Comparison of ENCODE assay signal across 10 cellular contexts in genomic region chr1:66337249-66337648, GRCh38.
A peak's percentile ranks its signal among the peaks of the same experiment; 100 is the strongest.
DNase-seq lines count a peak whose midpoint lies in the region; ATAC-seq and TF ChIP-seq lines count a peak whose summit lies in the region.
"Had no signal": no experiment of that assay in that cellular context is flagged by ENCODE, and none has a peak within 500 bp of the region (broad histone marks: within the 10 kb centered on the region; RNA-seq: fewer than 3 reads in every experiment).

No MANE protein-coding gene starts in this region.

- H3K27ac ChIP-seq in A673 (ENCODE audit: low read depth, low read length, poor library complexity, severe bottlenecking) (peak overlapping the region; percentile 84), HCT116 (ENCODE audit: low read depth, low read length) (peak overlapping the region; percentile 96), cingulate gyrus (ENCODE audit: low read depth, low read length) (peak overlapping the region; percentile 86)

- H3K4me3 Mint-ChIP-seq in natural killer cell, result peak overlapping the region; percentile 14

- H2AFZ ChIP-seq in HCT116 (ENCODE audit: low read depth, low read length, poor library complexity, severe bottlenecking), result no peak overlapping the region

- H3K9me2 ChIP-seq in HCT116 (ENCODE audit: insufficient read depth), result no peaks in the 10 kb centered on the region

- H3K36me3 Mint-ChIP-seq in natural killer cell, result no peaks in the 10 kb centered on the region

- BruUV-seq in A673 (replicated peaks; lab: Mats Ljungman, UMichigan) (no TSS peak), HCT116 (replicated peaks; lab: Mats Ljungman, UMichigan) (no TSS peak)

- no peaks in the 10 kb centered on the region for H3K9me3 ChIP-seq in A673 (ENCODE audit: low read depth, low read length, poor library complexity, severe bottlenecking)
- H3K9me3 ChIP-seq in HCT116 (ENCODE audit: control insufficient read depth in 1 of 2, insufficient read depth in 1 of 2, low read depth in 1 of 2, low read length in 2 of 2), result no peaks in the 10 kb centered on the region

- H3K27me3 Mint-ChIP-seq in natural killer cell (ENCODE audit: low read depth in 2 of 2), result peaks cover 0 to 2% of the 10 kb centered on the region in 2 donors

- peak overlapping the region; percentile 83 for H3K4me2 ChIP-seq in HCT116 (ENCODE audit: low read length)

- ATAC-seq in HCT116 (no peak), natural killer cell (no peak), HG02588 (IDR thresholded peaks at IDR 0.05; ENCODE audit: unreplicated experiment) (no peak), GM19328 (IDR thresholded peaks at IDR 0.05; ENCODE audit: unreplicated experiment) (no peak)

- TF ChIP-seq POLR2A in HCT116 (IDR thresholded peaks at IDR 0.05; ENCODE audit: borderline replicate concordance, extremely low read depth, insufficient read depth, insufficient read length), result no peak

- no peak overlapping the region for H3K4me3 ChIP-seq in A673 (ENCODE audit: low read depth, low read length, poor library complexity, severe bottlenecking)
- H3K4me3 ChIP-seq in HCT116 (replicated peaks in 1 of 2; ENCODE audit: low read depth in 1 of 2, low read length in 2 of 2), result no peak overlapping the region

- no peak for DNase-seq in A673 (ENCODE audit: low spot score)
- no peak for DNase-seq in HCT116 (ENCODE audit: low read depth, low spot score)
- no peak for DNase-seq in natural killer cell
- DNase-seq in NCI-H146 (lab: John Stamatoyannopoulos, UW), result no peak
- no peak for DNase-seq in LoVo (ENCODE audit: low spot score)
- DNase-seq: NCI-H526, SW 1271 had no signal

- peaks cover 100% of the 10 kb centered on the region for H3K79me2 ChIP-seq in HCT116 (ENCODE audit: insufficient read depth, low read length)

- H3K27ac Mint-ChIP-seq in natural killer cell, result peak overlapping the region; percentile 23 to 95

- H3K36me3 ChIP-seq in A673 (ENCODE audit: insufficient read depth, low read length, poor library complexity, severe bottlenecking) (no peaks in the 10 kb centered on the region), HCT116 (ENCODE audit: control insufficient read depth in 1 of 2, insufficient read depth in 2 of 2, low read length in 2 of 2) (peaks cover 0 to 48% of the 10 kb centered on the region in 2 experiments; a peak in 2 of 4 replicates)

- H3K27me3 ChIP-seq in A673 (replicated peaks; ENCODE audit: insufficient read depth, low read depth, low read length, poor library complexity), result no peaks in the 10 kb centered on the region
- H3K27me3 ChIP-seq in HCT116 (ENCODE audit: insufficient read depth, low read length), result no peaks in the 10 kb centered on the region

- TF ChIP-seq CTCF in A673 (conservative IDR thresholded peaks at IDR 0.05; ENCODE audit: low read depth, low read length), result no peak
- no peak for TF ChIP-seq CTCF in HCT116 (IDR thresholded peaks at IDR 0.05 in 2 of 3, conservative IDR thresholded peaks at IDR 0.05 in 1 of 3; ENCODE audit: borderline replicate concordance in 1 of 3, insufficient read depth in 1 of 3, low read depth in 2 of 3, low read length in 2 of 3)
- no peak for TF ChIP-seq CTCF in natural killer cell (IDR thresholded peaks at IDR 0.05)

- H3K9ac ChIP-seq in HCT116 (ENCODE audit: low read length), result no peak overlapping the region

- CTCF ChIA-PET in A673 (lab: Charles Lee) (no interaction called here), HCT116 (lab: Charles Lee) (no interaction called here)

- intact Hi-C loops in A673 (cut with micrococcal nuclease; ENCODE audit: unreplicated experiment) (loop anchor here (10.0 kb wide), 1 partner anchor 108 kb away; no protein-coding TSS in a partner anchor), HCT116 (cut with micrococcal nuclease) (no loop called here), natural killer cell (cut with micrococcal nuclease) (loop anchor here (5.0 kb wide), 1 partner anchor 35 kb away; no protein-coding TSS in a partner anchor)

- RAD21 ChIA-PET in HCT116 (lab: Charles Lee; ENCODE audit: low non-redundant PET in 1 of 2, low total read pairs in 2 of 2, uncharacterized antibody in 2 of 2, unreplicated experiment in 2 of 2), result no interaction called here

- POLR2A ChIA-PET in A673 (lab: Charles Lee; ENCODE audit: low non-redundant PET) (no interaction called here), HCT116 (lab: Charles Lee) (interaction anchor here (1.5 to 1.8 kb wide), 2 partner anchors 10 to 13 kb away, joined by 3 to 6 read pairs; no protein-coding TSS in a partner anchor)

- no peak for TF ChIP-seq RAD21 in HCT116 (IDR thresholded peaks at IDR 0.05; ENCODE audit: low read depth)

- H4K20me1 ChIP-seq in HCT116 (ENCODE audit: insufficient read depth), result no peaks in the 10 kb centered on the region

- H3K9me3 Mint-ChIP-seq in natural killer cell, result no peaks in the 10 kb centered on the region

- H3K4me1 ChIP-seq in A673 (ENCODE audit: insufficient read depth, low read length, poor library complexity, severe bottlenecking), result peaks cover 59% of the 10 kb centered on the region
- H3K4me1 ChIP-seq in HCT116 (ENCODE audit: control insufficient read depth in 1 of 2, insufficient read depth in 2 of 2, low read length in 2 of 2), result peaks cover 84 to 93% of the 10 kb centered on the region in 2 experiments

- peaks cover 49 to 55% of the 10 kb centered on the region in 2 donors for H3K4me1 Mint-ChIP-seq in natural killer cell

TF ChIP-seq in HCT116, 20 proteins besides CTCF, POLR2A, EP300 and RAD21:
- TF ChIP-seq CBX3 (IDR thresholded peaks at IDR 0.05; ENCODE audit: low read depth) (no peak), CEBPB (IDR thresholded peaks at IDR 0.05; ENCODE audit: low read depth) (no peak), SRF (IDR thresholded peaks at IDR 0.05; ENCODE audit: low read depth) (no peak), SIN3A (IDR thresholded peaks at IDR 0.05; ENCODE audit: low read depth) (no peak), REST (IDR thresholded peaks at IDR 0.05; ENCODE audit: low read depth) (no peak), JUND (IDR thresholded peaks at IDR 0.05) (no peak)
